ENCODE assay signal across 18 cellular contexts in genomic region chr17:76243826-76244679, GRCh38. TPM values are rescaled to one million over a fixed set of nuclear protein-coding genes. Genes with fewer than 3 reads are reported as not detected.
DNase-seq lines count a peak whose midpoint lies in the region; ATAC-seq and TF ChIP-seq lines count a peak whose summit lies in the region.
"Had no signal": no experiment of that assay in that cellular context is flagged by ENCODE, and none has a peak within 500 bp of the region (broad histone marks: within the 10 kb centered on the region; RNA-seq: fewer than 3 reads in every experiment).

No MANE protein-coding gene starts in this region.

- no peaks in the 10 kb centered on the region for H3K9me3 ChIP-seq in OCI-LY7 (ENCODE audit: low read length)
- H3K9me3 ChIP-seq: body of pancreas, lower lobe of right lung, neutrophil had no signal

- ATAC-seq in activated T-cell treated with anti-CD3 and anti-CD28 coated beads, Interleukin-2, amount 50 U/mL, for 72 hours (replicated peaks in 1 of 2): no peak
- ATAC-seq in HG03457 (IDR thresholded peaks at IDR 0.05; ENCODE audit: unreplicated experiment): no peak
- ATAC-seq: body of pancreas, GM23338, lower lobe of right lung had no signal

- no peak overlapping the region for H3K27ac ChIP-seq in OCI-LY7 (ENCODE audit: low read depth, low read length, poor library complexity, severe bottlenecking)
- H3K27ac ChIP-seq: lower lobe of right lung, neutrophil had no signal

- H4K20me1 ChIP-seq in OCI-LY7 (ENCODE audit: insufficient read depth, low read length): no peaks in the 10 kb centered on the region

- H3K4me2 ChIP-seq in OCI-LY7 (ENCODE audit: low read length): no peak overlapping the region
- H3K4me2 ChIP-seq: GM23338 had no signal

- H3K4me3 ChIP-seq in HFF-Myc (replicated peaks; ENCODE audit: low read depth, low read length): no peak overlapping the region
- no peak overlapping the region for H3K4me3 ChIP-seq in OCI-LY7 (ENCODE audit: low read depth, low read length, poor library complexity, severe bottlenecking)
- H3K4me3 ChIP-seq: body of pancreas, GM23338, lower lobe of right lung had no signal

- H3K4me1 ChIP-seq in OCI-LY7 (ENCODE audit: insufficient read depth, low read length, poor library complexity, severe bottlenecking): peaks cover 9% of the 10 kb centered on the region

- H3K36me3 Mint-ChIP-seq in activated T-cell treated with anti-CD3 and anti-CD28 coated beads, Interleukin-2, amount 50 U/mL, for 72 hours (ENCODE audit: insufficient read depth in 2 of 2): peaks cover 3 to 7% of the 10 kb centered on the region in 2 donors

- peaks cover 81% of the 10 kb centered on the region for H3K4me1 Mint-ChIP-seq in activated T-cell treated with anti-CD3 and anti-CD28 coated beads, Interleukin-2, amount 50 U/mL, for 72 hours (ENCODE audit: low read depth)

- no peaks in the 10 kb centered on the region for H3K36me3 ChIP-seq in OCI-LY7 (ENCODE audit: insufficient read depth, low read length)
- H3K36me3 ChIP-seq: lower lobe of right lung, neutrophil had no signal

- intact Hi-C loops in OCI-LY7 (cut with micrococcal nuclease; ENCODE audit: unreplicated experiment): no loop called here

- no peaks in the 10 kb centered on the region for H3K9me2 ChIP-seq in OCI-LY7 (ENCODE audit: insufficient read depth, low read length)

- H2AFZ ChIP-seq in OCI-LY7 (ENCODE audit: low read length): no peak overlapping the region
- H2AFZ ChIP-seq: GM23338 had no signal

- H3K79me2 ChIP-seq in OCI-LY7 (ENCODE audit: insufficient read depth, low read depth, low read length): no peaks in the 10 kb centered on the region

- H3K27ac Mint-ChIP-seq in activated T-cell treated with anti-CD3 and anti-CD28 coated beads, Interleukin-2, amount 50 U/mL, for 72 hours: no peak overlapping the region
- H3K27ac Mint-ChIP-seq: GM23338; stimulated activated naive CD8-positive, alpha-beta T cell treated with anti-CD3 and anti-CD28 coated beads, Interleukin-15, Interleukin-2, amounts not matched to agents 100 ng/mL and 50 ng/mL, for 24 hours had no signal

- no TSS peak for BruUV-seq in OCI-LY7 (replicated peaks; lab: Mats Ljungman, UMichigan)

- POLR2A ChIA-PET in OCI-LY7 (lab: Charles Lee): interaction anchor here (0.9 to 1.6 kb wide), 3 partner anchors 13 to 60 kb away, joined by 3 to 5 read pairs (median 3); no protein-coding TSS in a partner anchor

- H3K27me3 Mint-ChIP-seq in activated T-cell treated with anti-CD3 and anti-CD28 coated beads, Interleukin-2, amount 50 U/mL, for 72 hours (ENCODE audit: low read depth): no peaks in the 10 kb centered on the region
- H3K27me3 Mint-ChIP-seq: stimulated activated naive CD8-positive, alpha-beta T cell treated with anti-CD3 and anti-CD28 coated beads, Interleukin-15, Interleukin-2, amounts not matched to agents 100 ng/mL and 50 ng/mL, for 24 hours had no signal

- no peak for DNase-seq in activated T-cell treated with anti-CD3 and anti-CD28 coated beads, Interleukin-2, amount 50 U/mL, for 72 hours
- no peak for DNase-seq in activated T-cell treated with anti-CD3 and anti-CD28 coated beads, Interleukin-2, amount 50 U/mL, for 1 hour
- DNase-seq in HFF-Myc (ENCODE audit: extremely low read depth, low read depth): peak; percentile 73
- peak; percentile 43 for DNase-seq in ecto neural progenitor cell (ENCODE audit: low spot score)
- DNase-seq in stimulated activated CD8-positive, alpha-beta memory T cell treated with anti-CD3 and anti-CD28 coated beads, Interleukin-4, amount 100 ng/mL, for 48 hours: peak; percentile 3
- no peak for DNase-seq in COLO829 (ENCODE audit: low spot score)
- DNase-seq in OCI-LY7 (ENCODE audit: low spot score): no peak
- DNase-seq: activated CD4-positive, CD25-positive, alpha-beta regulatory T cell; body of pancreas; effector CD4-positive, alpha-beta T cell; Karpas-422; lower lobe of right lung; NCI-H146; NCI-H446 treated with DMSO at 0.1 percent for 48 hours had no signal

- H3K4me3 Mint-ChIP-seq in activated T-cell treated with anti-CD3 and anti-CD28 coated beads, Interleukin-2, amount 50 U/mL, for 72 hours: peak overlapping the region; percentile 25 to 81
- H3K4me3 Mint-ChIP-seq: GM23338; stimulated activated naive CD8-positive, alpha-beta T cell treated with anti-CD3 and anti-CD28 coated beads, Interleukin-15, Interleukin-2, amounts not matched to agents 100 ng/mL and 50 ng/mL, for 24 hours had no signal

- TF ChIP-seq CTCF in HFF-Myc (IDR thresholded peaks at IDR 0.05; ENCODE audit: low read depth, low read length, missing control alignments): no peak
- TF ChIP-seq CTCF in OCI-LY7 (conservative IDR thresholded peaks at IDR 0.05; ENCODE audit: low read length): no peak

- no peaks in the 10 kb centered on the region for H3K9me3 Mint-ChIP-seq in activated T-cell treated with anti-CD3 and anti-CD28 coated beads, Interleukin-2, amount 50 U/mL, for 72 hours
- H3K9me3 Mint-ChIP-seq: GM23338; stimulated activated naive CD8-positive, alpha-beta T cell treated with anti-CD3 and anti-CD28 coated beads, Interleukin-15, Interleukin-2, amounts not matched to agents 100 ng/mL and 50 ng/mL, for 24 hours had no signal

- CTCF ChIA-PET in OCI-LY7 (lab: Charles Lee; ENCODE audit: unreplicated experiment): interaction anchor here (0.9 kb wide), 1 partner anchor 19 kb away, joined by 3 read pairs; no protein-coding TSS in a partner anchor

RNA-seq across cellular contexts. Expression of gene RNF157, which starts 3.8 kb away (rescaled TPM):
- 100 to 1,000 TPM in 1 of 2 donors, 10 to 100 TPM in 1; 91.9 to 100 TPM for total RNA-seq in activated T-cell treated with anti-CD3 and anti-CD28 coated beads, Interleukin-2, amount 50 U/mL, for 72 hours
- 0.21 and 0.28 TPM in 2 replicates for total RNA-seq in OCI-LY7 (2014; rRNA removed; shearing (Covaris generic))
- total RNA-seq in OCI-LY7 (2022): 0.70 and 1.3 TPM in 2 replicates

RNA-seq across cellular contexts. Expression of gene UBALD2, which starts 21.1 kb away (rescaled TPM):
- 100 to 1,000 TPM; 629 to 707 TPM for total RNA-seq in activated T-cell treated with anti-CD3 and anti-CD28 coated beads, Interleukin-2, amount 50 U/mL, for 72 hours
- total RNA-seq in OCI-LY7 (2014; rRNA removed; shearing (Covaris generic)): 70.9 and 86.4 TPM in 2 replicates
- total RNA-seq in OCI-LY7 (2022): 238 and 305 TPM in 2 replicates

Comparison
In these comparisons a context has a peak if more than half of its experiments do, and no peak if none do; other contexts are left out.
1. DNase-seq: peak in HFF-Myc (single experiment), ecto neural progenitor cell (single experiment) and stimulated activated CD8-positive, alpha-beta memory T cell treated with anti-CD3 and anti-CD28 coated beads, Interleukin-4, amount 100 ng/mL, for 48 hours (single experiment); none in activated T-cell treated with anti-CD3 and anti-CD28 coated beads, Interleukin-2, amount 50 U/mL, for 72 hours (0 of 2), activated T-cell treated with anti-CD3 and anti-CD28 coated beads, Interleukin-2, amount 50 U/mL, for 1 hour (single experiment), COLO829 (single experiment) and OCI-LY7 (single experiment).
2. RNA of gene RNF157, which starts 3.8 kb away (total RNA-seq): 91.9 to 100 TPM in activated T-cell treated with anti-CD3 and anti-CD28 coated beads, Interleukin-2, amount 50 U/mL, for 72 hours; 0.21 to 1.3 TPM in OCI-LY7; every median in the first group is over 10 times any median in the second.